In genomic region chr9:22425551-22425950, GRCh38 we compare ENCODE assay signal across 14 cellular contexts. TPM values are rescaled to one million over a fixed set of nuclear protein-coding genes. Genes with fewer than 3 reads are reported as not detected.
DNase-seq lines count a peak whose midpoint lies in the region; ATAC-seq lines count a peak whose summit lies in the region.
"Had no signal": no experiment of that assay in that cellular context is flagged by ENCODE, and none has a peak within 500 bp of the region (broad histone marks: within the 10 kb centered on the region; RNA-seq: fewer than 3 reads in every experiment).

No MANE protein-coding gene starts in this region.

- no peaks in the 10 kb centered on the region for H3K27me3 ChIP-seq in mesenchymal stem cell (ENCODE audit: control insufficient read depth in 1 of 2, insufficient read depth in 1 of 2, low read length in 2 of 2)
- H3K27me3 ChIP-seq: BLaER1 had no signal

- H3K27ac ChIP-seq in mesenchymal stem cell (ENCODE audit: low read length, poor library complexity, severe bottlenecking), result peak overlapping the region; percentile 80
- H3K27ac ChIP-seq: 22Rv1, BLaER1, HL-60 had no signal

- ATAC-seq in GM21619 (IDR thresholded peaks at IDR 0.05; ENCODE audit: unreplicated experiment), result no peak

- no peak overlapping the region for H4K91ac ChIP-seq in mesenchymal stem cell (ENCODE audit: low read length)

- H2AK5ac ChIP-seq in mesenchymal stem cell (ENCODE audit: low read length, severe bottlenecking), result no peak overlapping the region

- no peak overlapping the region for H3K23ac ChIP-seq in mesenchymal stem cell (ENCODE audit: low read length in 2 of 2)

- no peak overlapping the region for H3K4me2 ChIP-seq in mesenchymal stem cell (ENCODE audit: low read length, poor library complexity, severe bottlenecking)
- H3K4me2 ChIP-seq: BLaER1 had no signal

- H2BK5ac ChIP-seq in mesenchymal stem cell (ENCODE audit: low read depth, low read length, poor library complexity, severe bottlenecking), result peak overlapping the region; percentile 1

- H4K8ac ChIP-seq in mesenchymal stem cell (ENCODE audit: low read length), result no peak overlapping the region

- H3K36me3 ChIP-seq in mesenchymal stem cell (ENCODE audit: control insufficient read depth in 1 of 2, insufficient read depth in 2 of 2, low read depth in 1 of 2, low read length in 2 of 2), result no peaks in the 10 kb centered on the region
- H3K36me3 ChIP-seq: BLaER1 had no signal

- no peak overlapping the region for H3K4ac ChIP-seq in mesenchymal stem cell (ENCODE audit: low read depth in 1 of 2, low read length in 2 of 2)

- peak overlapping the region; percentile 36 for H2AFZ ChIP-seq in mesenchymal stem cell (ENCODE audit: low read depth, low read length)

- no peaks in the 10 kb centered on the region for H3K9me3 ChIP-seq in mesenchymal stem cell (ENCODE audit: control insufficient read depth, low read length)
- H3K9me3 ChIP-seq: BLaER1 had no signal

- no peak overlapping the region for H3K4me3 ChIP-seq in mesenchymal stem cell (ENCODE audit: insufficient read depth in 1 of 2, low read depth in 1 of 2, low read length in 2 of 2)
- H3K4me3 ChIP-seq: BLaER1 had no signal

- no peaks in the 10 kb centered on the region for H3K79me1 ChIP-seq in mesenchymal stem cell (replicated peaks; ENCODE audit: low read length, poor library complexity, severe bottlenecking)

- H3K9ac ChIP-seq in mesenchymal stem cell (ENCODE audit: low read length), result no peak overlapping the region
- H3K9ac ChIP-seq: BLaER1 had no signal

- no peak overlapping the region for H2BK120ac ChIP-seq in mesenchymal stem cell (ENCODE audit: low read depth, low read length)

- H3K18ac ChIP-seq in mesenchymal stem cell (ENCODE audit: low read depth in 1 of 2, low read length in 2 of 2), result no peak overlapping the region

- 75% methylated on average over 4 of the region's 4 CpGs for WGBS in mesenchymal stem cell

- no peak overlapping the region for H2BK15ac ChIP-seq in mesenchymal stem cell (ENCODE audit: low read depth, poor library complexity, severe bottlenecking)

- H3K14ac ChIP-seq in mesenchymal stem cell (ENCODE audit: low read length in 2 of 2), result no peak overlapping the region

- DNase-seq in NCI-H82 (lab: John Stamatoyannopoulos, UW), result peak; percentile 27
- DNase-seq in NCI-H82 treated with DMSO at 0.1 percent for 48 hours (lab: John Stamatoyannopoulos, UW; ENCODE audit: unreplicated experiment), result no peak
- peak; percentile 10 for DNase-seq in iPS-NIHi11 (ENCODE audit: low spot score)
- no peak for DNase-seq in mesenchymal stem cell
- no peak for DNase-seq in NK-92 treated with Interleukin-12 subunit alpha and Interleukin-12 subunit beta, amount 100 ng/mL, for 24 hours (lab: John Stamatoyannopoulos, UW)
- DNase-seq in stimulated activated CD4-positive, alpha-beta T cell treated with anti-CD3 and anti-CD28 coated beads, Interleukin-4, amount 100 ng/mL, for 1 hour, result no peak
- no peak for DNase-seq in A172 (ENCODE audit: low spot score)
- DNase-seq: AML-193, H7 had no signal

- H3K4me1 ChIP-seq in mesenchymal stem cell (ENCODE audit: control insufficient read depth, insufficient read depth, low read depth, low read length), result peaks cover 5% of the 10 kb centered on the region

- no peak overlapping the region for H2BK12ac ChIP-seq in mesenchymal stem cell (ENCODE audit: low read length in 2 of 2)

RNA-seq across cellular contexts. Expression of gene DMRTA1, which starts 21.1 kb away (rescaled TPM):
- 0.12 TPM for polyA plus RNA-seq in mesenchymal stem cell (2013, experiment 1 of 2)
- polyA plus RNA-seq in mesenchymal stem cell (2013, experiment 2 of 2), result 0.11 TPM
- 0.88 and 2.3 TPM in 2 replicates for total RNA-seq in A172 (2014; rRNA removed; shearing (Covaris generic))
- total RNA-seq: Daoy had no signal

Comparison
In these comparisons a context has a peak if more than half of its experiments do, and no peak if none do; other contexts are left out.
1. DNase-seq: peak in NCI-H82 (single experiment) and iPS-NIHi11 (single experiment); none in NCI-H82 treated with DMSO at 0.1 percent for 48 hours (single experiment), mesenchymal stem cell (single experiment), NK-92 treated with Interleukin-12 subunit alpha and Interleukin-12 subunit beta, amount 100 ng/mL, for 24 hours (single experiment), stimulated activated CD4-positive, alpha-beta T cell treated with anti-CD3 and anti-CD28 coated beads, Interleukin-4, amount 100 ng/mL, for 1 hour (single experiment) and A172 (single experiment).